Comparison of ENCODE assay signal across 9 cellular contexts in genomic region chr14:103103461-103104388, GRCh38. TPM values are rescaled to one million over a fixed set of nuclear protein-coding genes. Genes with fewer than 3 reads are reported as not detected.
DNase-seq lines count a peak whose midpoint lies in the region; ATAC-seq and TF ChIP-seq lines count a peak whose summit lies in the region.
"Had no signal": no experiment of that assay in that cellular context is flagged by ENCODE, and none has a peak within 500 bp of the region (broad histone marks: within the 10 kb centered on the region; RNA-seq: fewer than 3 reads in every experiment).

No MANE protein-coding gene starts in this region.

- TF ChIP-seq CTCF in VCaP (conservative IDR thresholded peaks at IDR 0.05): peak; percentile 57
- TF ChIP-seq CTCF in GM13976 (IDR thresholded peaks at IDR 0.05; ENCODE audit: borderline replicate concordance, control extremely low read depth, extremely low read depth, insufficient read depth, missing control alignments): no peak

- intact Hi-C loops in naive thymus-derived CD4-positive, alpha-beta T cell (cut with micrococcal nuclease): loop anchor here in 1 of 2 donors (2.0 kb wide), 1 partner anchor 81 kb away; no protein-coding TSS in a partner anchor

- DNase-seq in Caki2 (ENCODE audit: low read depth): peak; percentile 87
- peak; percentile 40 for DNase-seq in MV-4-11 (lab: John Stamatoyannopoulos, UW)
- no peak for DNase-seq in iPS DF 6.9 (ENCODE audit: low read depth, low spot score)
- DNase-seq in GM13976 (ENCODE audit: low spot score): no peak
- DNase-seq in naive thymus-derived CD4-positive, alpha-beta T cell: no peak
- DNase-seq in HAP-1 (ENCODE audit: low spot score in 2 of 2): no peak

- no peaks in the 10 kb centered on the region for H3K36me3 Mint-ChIP-seq in naive thymus-derived CD4-positive, alpha-beta T cell
- H3K36me3 Mint-ChIP-seq: IgD-negative memory B cell had no signal

- CTCF ChIA-PET in naive thymus-derived CD4-positive, alpha-beta T cell (lab: Charles Lee): interaction anchor here (0.6 to 2.6 kb wide), 6 partner anchors 43 to 393 kb away, joined by 3 to 9 read pairs (median 4); no protein-coding TSS in a partner anchor

- POLR2A ChIA-PET in naive thymus-derived CD4-positive, alpha-beta T cell (lab: Charles Lee): no interaction called here

- H3K27ac ChIP-seq in VCaP: peak overlapping the region; percentile 52
- H3K27ac ChIP-seq in iPS DF 6.9 (ENCODE audit: low read length): no peak overlapping the region
- H3K27ac ChIP-seq in naive thymus-derived CD4-positive, alpha-beta T cell (ENCODE audit: low read depth, low read length): no peak overlapping the region

- H3K4me1 Mint-ChIP-seq in naive thymus-derived CD4-positive, alpha-beta T cell: peaks cover 0 to 16% (median 8%) of the 10 kb centered on the region in 7 donors

- no peak overlapping the region for H3K27ac Mint-ChIP-seq in naive thymus-derived CD4-positive, alpha-beta T cell

- peak overlapping the region in 3 of 10 donors; percentile 55 to 58 (median 56) for H3K4me3 Mint-ChIP-seq in naive thymus-derived CD4-positive, alpha-beta T cell

- H3K27me3 Mint-ChIP-seq in naive thymus-derived CD4-positive, alpha-beta T cell: peaks cover 21 to 40% (median 28%) of the 10 kb centered on the region in 5 donors

- H3K9me3 ChIP-seq in iPS DF 6.9 (ENCODE audit: control insufficient read depth, insufficient read depth, low read length): no peaks in the 10 kb centered on the region
- no peaks in the 10 kb centered on the region for H3K9me3 ChIP-seq in naive thymus-derived CD4-positive, alpha-beta T cell (ENCODE audit: control insufficient read depth in 2 of 3, low read length in 3 of 3)
- no peaks in the 10 kb centered on the region for H3K9me3 ChIP-seq in HAP-1

- H3K9me3 Mint-ChIP-seq in naive thymus-derived CD4-positive, alpha-beta T cell: no peaks in the 10 kb centered on the region
- H3K9me3 Mint-ChIP-seq: IgD-negative memory B cell had no signal

- H3K27me3 ChIP-seq in iPS DF 6.9 (ENCODE audit: control insufficient read depth, insufficient read depth, low read length) (peaks cover 23% of the 10 kb centered on the region; the same call in 1 of the 2 replicates), HAP-1 (ENCODE audit: low read depth) (peaks cover 21% of the 10 kb centered on the region)
- H3K27me3 ChIP-seq in naive thymus-derived CD4-positive, alpha-beta T cell (ENCODE audit: control insufficient read depth in 2 of 2, insufficient read depth in 2 of 2, low read length in 2 of 2): no peaks in the 10 kb centered on the region

- no peak for ATAC-seq in HG03095 (IDR thresholded peaks at IDR 0.05; ENCODE audit: unreplicated experiment)
- ATAC-seq in naive thymus-derived CD4-positive, alpha-beta T cell: no peak

- H3K4me3 ChIP-seq in iPS DF 6.9 (ENCODE audit: low read length): peak overlapping the region; percentile 1; the same call in 1 of the 2 replicates
- no peak overlapping the region for H3K4me3 ChIP-seq in naive thymus-derived CD4-positive, alpha-beta T cell (ENCODE audit: low read length)
- H3K4me3 ChIP-seq in HAP-1: no peak overlapping the region

- no peaks in the 10 kb centered on the region for H3K36me3 ChIP-seq in iPS DF 6.9 (ENCODE audit: control insufficient read depth, insufficient read depth, low read length)
- H3K36me3 ChIP-seq in naive thymus-derived CD4-positive, alpha-beta T cell (ENCODE audit: control insufficient read depth in 2 of 3, insufficient read depth in 3 of 3, low read length in 3 of 3): no peaks in the 10 kb centered on the region
- no peaks in the 10 kb centered on the region for H3K36me3 ChIP-seq in HAP-1 (replicated peaks)

- H3K4me1 ChIP-seq in iPS DF 6.9 (ENCODE audit: control insufficient read depth, insufficient read depth, low read length): peaks cover 20% of the 10 kb centered on the region
- peaks cover 0 to 3% of the 10 kb centered on the region in 2 donors for H3K4me1 ChIP-seq in naive thymus-derived CD4-positive, alpha-beta T cell (ENCODE audit: control insufficient read depth in 2 of 2, insufficient read depth in 2 of 2, low read length in 2 of 2)
- H3K4me1 ChIP-seq in HAP-1: no peaks in the 10 kb centered on the region

- in situ Hi-C loops in Caki2 (cut with HindIII; ENCODE audit: low pct_unique_long_range_greater_than_20kb, low sequenced_read_pairs) (no loop called here), GM13976 (cut with MboI; ENCODE audit: low sequenced_read_pairs, unreplicated experiment) (no loop called here), HAP-1 (cut with MboI; ENCODE audit: low sequenced_read_pairs) (no loop called here)

- WGBS in iPS DF 6.9 (ENCODE audit: insufficient coverage, insufficient read length): no CpG with 5 or more reads among the region's 68 CpGs

RNA-seq across cellular contexts. Expression of gene EXOC3L4, which starts 9.2 kb away (rescaled TPM):
- total RNA-seq in Caki2 (2014; rRNA removed; shearing (Covaris generic); ENCODE audit: low replicate concordance): 0.98 TPM in 1 of 2 replicates, not detected in the other
- total RNA-seq in naive thymus-derived CD4-positive, alpha-beta T cell: not detected
- polyA plus RNA-seq in naive thymus-derived CD4-positive, alpha-beta T cell: not detected
- polyA plus RNA-seq: IgD-negative memory B cell had no signal

RNA-seq across cellular contexts. Expression of gene TNFAIP2, which starts 19.5 kb away (rescaled TPM):
- total RNA-seq in Caki2 (2014; rRNA removed; shearing (Covaris generic); ENCODE audit: low replicate concordance): 124 and 157 TPM in 2 replicates
- total RNA-seq in naive thymus-derived CD4-positive, alpha-beta T cell: 100 to 1,000 TPM in 1 of 5 experiments, 10 to 100 TPM in 1, 1 to 10 TPM in 3; 1.1 to 309 (median 5.5) TPM
- not detected for polyA plus RNA-seq in naive thymus-derived CD4-positive, alpha-beta T cell
- polyA plus RNA-seq: IgD-negative memory B cell had no signal

RNA-seq across cellular contexts. Expression of gene LBHD2, which starts 19.7 kb away (rescaled TPM):
- 7.5 TPM in 1 of 2 replicates, not detected in the other for total RNA-seq in Caki2 (2014; rRNA removed; shearing (Covaris generic); ENCODE audit: low replicate concordance)
- not detected for total RNA-seq in naive thymus-derived CD4-positive, alpha-beta T cell
- polyA plus RNA-seq in naive thymus-derived CD4-positive, alpha-beta T cell: not detected
- polyA plus RNA-seq: IgD-negative memory B cell had no signal

RNA-seq across cellular contexts. Expression of gene CDC42BPB, which starts 46.4 kb away (rescaled TPM):
- total RNA-seq in Caki2 (2014; rRNA removed; shearing (Covaris generic); ENCODE audit: low replicate concordance): 7.5 and 12.9 TPM in 2 replicates
- 10 to 100 TPM in 1 of 5 experiments, 1 to 10 TPM in 3, under 1 TPM in 1; 0.87 to 16.0 (median 5.5) TPM for total RNA-seq in naive thymus-derived CD4-positive, alpha-beta T cell
- under 1 TPM; 0.34 to 0.43 TPM for polyA plus RNA-seq in naive thymus-derived CD4-positive, alpha-beta T cell

Comparison
In these comparisons a context has a peak if more than half of its experiments do, and no peak if none do; other contexts are left out.
1. DNase-seq: peak in Caki2 (single experiment) and MV-4-11 (single experiment); none in iPS DF 6.9 (single experiment), GM13976 (single experiment), naive thymus-derived CD4-positive, alpha-beta T cell (0 of 9) and HAP-1 (0 of 2).